In the genomic region with DNA sequence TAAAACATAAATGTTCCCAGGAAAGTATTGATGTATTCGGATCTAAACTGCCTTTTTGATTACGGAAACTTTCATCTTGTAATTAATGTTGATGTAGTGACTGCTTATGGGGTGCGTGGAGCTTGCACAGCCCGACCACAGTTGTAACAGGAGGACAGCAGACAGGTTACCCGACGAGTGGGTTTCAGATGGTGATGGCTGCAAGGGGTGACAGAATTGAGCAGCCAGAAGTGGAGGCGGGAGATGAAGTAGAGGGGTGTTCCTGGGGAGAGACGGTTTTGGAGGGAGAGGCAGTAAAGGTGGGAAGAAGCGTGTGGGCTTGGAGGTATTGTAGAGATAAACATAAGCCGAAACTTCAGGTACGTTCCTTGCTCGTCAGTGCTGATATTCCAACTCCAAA, we compare ENCODE assay signal across 1 cellular context.
TF ChIP-seq lines count a peak whose summit lies in the region.

No MANE protein-coding gene starts in this region.

TF ChIP-seq in WTC11, 78 proteins besides CTCF, POLR2A, EP300 and RAD21 (continued from another document):
- TF ChIP-seq CBFB (CRISPR knock-in tag; IDR thresholded peaks at IDR 0.05; ENCODE audit: low read depth) = no peak
- TF ChIP-seq, protein P1, sequence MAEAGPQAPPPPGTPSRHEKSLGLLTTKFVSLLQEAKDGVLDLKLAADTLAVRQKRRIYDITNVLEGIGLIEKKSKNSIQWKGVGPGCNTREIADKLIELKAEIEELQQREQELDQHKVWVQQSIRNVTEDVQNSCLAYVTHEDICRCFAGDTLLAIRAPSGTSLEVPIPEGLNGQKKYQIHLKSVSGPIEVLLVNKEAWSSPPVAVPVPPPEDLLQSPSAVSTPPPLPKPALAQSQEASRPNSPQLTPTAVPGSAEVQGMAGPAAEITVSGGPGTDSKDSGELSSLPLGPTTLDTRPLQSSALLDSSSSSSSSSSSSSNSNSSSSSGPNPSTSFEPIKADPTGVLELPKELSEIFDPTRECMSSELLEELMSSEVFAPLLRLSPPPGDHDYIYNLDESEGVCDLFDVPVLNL (CRISPR knock-in tag; IDR thresholded peaks at IDR 0.05; ENCODE audit: borderline replicate concordance, low read depth) = no peak
- TF ChIP-seq, protein P2, sequence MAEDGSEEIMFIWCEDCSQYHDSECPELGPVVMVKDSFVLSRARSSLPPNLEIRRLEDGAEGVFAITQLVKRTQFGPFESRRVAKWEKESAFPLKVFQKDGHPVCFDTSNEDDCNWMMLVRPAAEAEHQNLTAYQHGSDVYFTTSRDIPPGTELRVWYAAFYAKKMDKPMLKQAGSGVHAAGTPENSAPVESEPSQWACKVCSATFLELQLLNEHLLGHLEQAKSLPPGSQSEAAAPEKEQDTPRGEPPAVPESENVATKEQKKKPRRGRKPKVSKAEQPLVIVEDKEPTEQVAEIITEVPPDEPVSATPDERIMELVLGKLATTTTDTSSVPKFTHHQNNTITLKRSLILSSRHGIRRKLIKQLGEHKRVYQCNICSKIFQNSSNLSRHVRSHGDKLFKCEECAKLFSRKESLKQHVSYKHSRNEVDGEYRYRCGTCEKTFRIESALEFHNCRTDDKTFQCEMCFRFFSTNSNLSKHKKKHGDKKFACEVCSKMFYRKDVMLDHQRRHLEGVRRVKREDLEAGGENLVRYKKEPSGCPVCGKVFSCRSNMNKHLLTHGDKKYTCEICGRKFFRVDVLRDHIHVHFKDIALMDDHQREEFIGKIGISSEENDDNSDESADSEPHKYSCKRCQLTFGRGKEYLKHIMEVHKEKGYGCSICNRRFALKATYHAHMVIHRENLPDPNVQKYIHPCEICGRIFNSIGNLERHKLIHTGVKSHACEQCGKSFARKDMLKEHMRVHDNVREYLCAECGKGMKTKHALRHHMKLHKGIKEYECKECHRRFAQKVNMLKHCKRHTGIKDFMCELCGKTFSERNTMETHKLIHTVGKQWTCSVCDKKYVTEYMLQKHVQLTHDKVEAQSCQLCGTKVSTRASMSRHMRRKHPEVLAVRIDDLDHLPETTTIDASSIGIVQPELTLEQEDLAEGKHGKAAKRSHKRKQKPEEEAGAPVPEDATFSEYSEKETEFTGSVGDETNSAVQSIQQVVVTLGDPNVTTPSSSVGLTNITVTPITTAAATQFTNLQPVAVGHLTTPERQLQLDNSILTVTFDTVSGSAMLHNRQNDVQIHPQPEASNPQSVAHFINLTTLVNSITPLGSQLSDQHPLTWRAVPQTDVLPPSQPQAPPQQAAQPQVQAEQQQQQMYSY (CRISPR knock-in tag; IDR thresholded peaks at IDR 0.05) = no peak
